In genomic region chr1:247331526-247332214, GRCh38 we compare ENCODE assay signal across 8 cellular contexts. TPM values are rescaled to one million over a fixed set of nuclear protein-coding genes. Genes with fewer than 3 reads are reported as not detected.
DNase-seq lines count a peak whose midpoint lies in the region; ATAC-seq and TF ChIP-seq lines count a peak whose summit lies in the region.

Gene ZNF496 (minus strand): TSS chr1:247331867. CDS start chr1:247329578, 2,289 bp downstream.

- intact Hi-C loops in HCT116 (cut with micrococcal nuclease) (loop anchor here (2.0 to 5.0 kb wide), 3 partner anchors 119 to 414 kb away; partner anchors contain the start of gene AHCTF1), head of caudate nucleus (cut with DNase I) (no loop called here), ovary (cut with DNase I) (loop anchor here in 1 of 4 donors (5.0 kb wide), 1 partner anchor 41 kb away; no protein-coding TSS in a partner anchor), transverse colon (cut with DNase I; ENCODE audit: low total_unique reads) (loop anchor here (2.0 kb wide), 1 partner anchor 253 kb away; the partner anchor contains the start of gene ZNF670)

- RAD21 ChIA-PET in HCT116 (lab: Charles Lee; ENCODE audit: low non-redundant PET in 1 of 2, low total read pairs in 2 of 2, uncharacterized antibody in 2 of 2, unreplicated experiment in 2 of 2) = no interaction called here

- no peak within 1 kb of the TSS for H2AFZ ChIP-seq in HCT116 (ENCODE audit: low read depth, low read length, poor library complexity, severe bottlenecking)
- H2AFZ ChIP-seq in MM.1S (ENCODE audit: low read length) = peak within 1 kb of the TSS; percentile 98

- H3K9ac ChIP-seq in HCT116 (ENCODE audit: low read length) = peak within 1 kb of the TSS; percentile 95
- H3K9ac ChIP-seq in MM.1S (ENCODE audit: low read length) = peak within 1 kb of the TSS; percentile 82
- peak within 1 kb of the TSS; percentile 83 for H3K9ac ChIP-seq in SK-N-MC (ENCODE audit: insufficient read length)

- peak within 1 kb of the TSS; percentile 89 for H3K4me3 Mint-ChIP-seq in activated naive CD8-positive, alpha-beta T cell treated with anti-CD3 and anti-CD28 coated beads for 36 hours

- TF ChIP-seq POLR2A in HCT116 (IDR thresholded peaks at IDR 0.05; ENCODE audit: borderline replicate concordance, extremely low read depth, insufficient read depth, insufficient read length) (no peak), ovary (IDR thresholded peaks at IDR 0.05) (peak; percentile 53), transverse colon (IDR thresholded peaks at IDR 0.05) (peak; percentile 52)

- no peaks in the 10 kb centered on the region for H3K27me3 Mint-ChIP-seq in activated naive CD8-positive, alpha-beta T cell treated with anti-CD3 and anti-CD28 coated beads for 36 hours

- H3K9me3 Mint-ChIP-seq in activated naive CD8-positive, alpha-beta T cell treated with anti-CD3 and anti-CD28 coated beads for 36 hours = no peaks in the 10 kb centered on the region

- H3K4me1 Mint-ChIP-seq in activated naive CD8-positive, alpha-beta T cell treated with anti-CD3 and anti-CD28 coated beads for 36 hours = peaks cover 69% of the 10 kb centered on the region

- 0 to 2% (median 1%) methylated on average over 17 to 92 of the region's 92 CpGs for WGBS in ovary, 3 donors
- WGBS in transverse colon (ENCODE audit: low coverage in 1 of 2), 2 donors = 3% methylated on average over 7 of the region's 92 CpGs; no CpG with 5 or more reads in 1 of the 2 donors

- peaks cover 14 to 27% of the 10 kb centered on the region in 2 experiments; a peak in 3 of 4 replicates for H3K36me3 ChIP-seq in HCT116 (ENCODE audit: control insufficient read depth in 1 of 2, insufficient read depth in 2 of 2, low read length in 2 of 2)
- H3K36me3 ChIP-seq in MM.1S (replicated peaks; ENCODE audit: insufficient read depth, low read length) = no peaks in the 10 kb centered on the region
- H3K36me3 ChIP-seq in SK-N-MC (ENCODE audit: insufficient read depth, low read length) = peaks cover 25% of the 10 kb centered on the region; the same call in 1 of the 2 replicates
- H3K36me3 ChIP-seq in ovary = no peaks in the 10 kb centered on the region
- H3K36me3 ChIP-seq in transverse colon = no peaks in the 10 kb centered on the region

- peak within 1 kb of the TSS; percentile 87 for H3K27ac Mint-ChIP-seq in activated naive CD8-positive, alpha-beta T cell treated with anti-CD3 and anti-CD28 coated beads for 36 hours

- CTCF ChIA-PET in HCT116 (lab: Charles Lee) = interaction anchor here (1.0 kb wide), 1 partner anchor 41 kb away, joined by 4 read pairs; no protein-coding TSS in a partner anchor

- H3K4me3 ChIP-seq in HCT116 (replicated peaks in 1 of 2; ENCODE audit: low read depth in 1 of 2, low read length in 2 of 2) (peak within 1 kb of the TSS; percentile 86 to 93), MM.1S (ENCODE audit: low read length) (peak within 1 kb of the TSS; percentile 89), SK-N-MC (peak within 1 kb of the TSS; percentile 90), ovary (peak within 1 kb of the TSS; percentile 82), transverse colon (peak within 1 kb of the TSS; percentile 88 to 99 (median 96))

- H3K4me2 ChIP-seq in HCT116 (ENCODE audit: low read length) = peak within 1 kb of the TSS; percentile 96
- H3K4me2 ChIP-seq in MM.1S (ENCODE audit: low read depth, low read length) = peak within 1 kb of the TSS; percentile 79

- TF ChIP-seq CTCF in HCT116 (IDR thresholded peaks at IDR 0.05 in 2 of 3, conservative IDR thresholded peaks at IDR 0.05 in 1 of 3; ENCODE audit: borderline replicate concordance in 1 of 3, insufficient read depth in 1 of 3, low read depth in 2 of 3, low read length in 2 of 3) = no peak
- TF ChIP-seq CTCF in MM.1S (IDR thresholded peaks at IDR 0.05; ENCODE audit: low read length) = no peak
- no peak for TF ChIP-seq CTCF in ovary (IDR thresholded peaks at IDR 0.05)
- TF ChIP-seq CTCF in transverse colon (IDR thresholded peaks at IDR 0.05) = no peak

- in situ Hi-C loops in transverse colon (cut with MboI; ENCODE audit: low pct_ligation_motif_present in 1 of 4, low pct_unique_long_range_greater_than_20kb in 1 of 4, low sequenced_read_pairs in 3 of 4) = no loop called here

- peak; percentile 64 for DNase-seq in GM04504 (ENCODE audit: low read depth)
- peak; percentile 74 for DNase-seq in HCT116 (ENCODE audit: low read depth, low spot score)
- peak; percentile 74 for DNase-seq in MM.1S
- no peak for DNase-seq in SK-N-MC (ENCODE audit: low read depth, low spot score)
- DNase-seq in activated naive CD8-positive, alpha-beta T cell treated with anti-CD3 and anti-CD28 coated beads for 36 hours = peak; percentile 77
- DNase-seq in head of caudate nucleus = peak; percentile 34 to 87 (median 76)
- peak; percentile 89 to 92 (median 90) for DNase-seq in ovary
- peak; percentile 80 for DNase-seq in transverse colon

- H3K27ac ChIP-seq in HCT116 (ENCODE audit: low read depth, low read length) (peak within 1 kb of the TSS; percentile 94), MM.1S (ENCODE audit: low read length) (peak within 1 kb of the TSS; percentile 48; the same call in 1 of the 2 replicates), SK-N-MC (no peak within 1 kb of the TSS), ovary (peak within 1 kb of the TSS; percentile 80 to 97), transverse colon (peak within 1 kb of the TSS; percentile 93 to 98 (median 96))

- BruUV-seq in HCT116 (replicated peaks; lab: Mats Ljungman, UMichigan) = no TSS peak

- no peaks in the 10 kb centered on the region for H3F3A ChIP-seq in MM.1S (ENCODE audit: insufficient read depth, low read length)

- H4K20me1 ChIP-seq in HCT116 (ENCODE audit: insufficient read depth) = no peaks in the 10 kb centered on the region
- H4K20me1 ChIP-seq in MM.1S (ENCODE audit: insufficient read depth, low read length) = no peaks in the 10 kb centered on the region

- POLR2A ChIA-PET in HCT116 (lab: Charles Lee) = no interaction called here

- H3K27me3 ChIP-seq in HCT116 (ENCODE audit: insufficient read depth, low read length) = no peaks in the 10 kb centered on the region
- no peaks in the 10 kb centered on the region for H3K27me3 ChIP-seq in MM.1S (replicated peaks; ENCODE audit: insufficient read depth, low read length)
- H3K27me3 ChIP-seq in ovary = no peaks in the 10 kb centered on the region
- H3K27me3 ChIP-seq in transverse colon = no peaks in the 10 kb centered on the region

- peaks cover 62% of the 10 kb centered on the region for H3K36me3 Mint-ChIP-seq in activated naive CD8-positive, alpha-beta T cell treated with anti-CD3 and anti-CD28 coated beads for 36 hours

- H3K79me2 ChIP-seq in HCT116 (ENCODE audit: insufficient read depth, low read length) (peaks cover 77% of the 10 kb centered on the region), MM.1S (ENCODE audit: low read length) (peaks cover 6% of the 10 kb centered on the region; the same call in 1 of the 2 replicates)

- H3K9me3 ChIP-seq in HCT116 (ENCODE audit: control insufficient read depth in 1 of 2, insufficient read depth in 1 of 2, low read depth in 1 of 2, low read length in 2 of 2) (no peaks in the 10 kb centered on the region), MM.1S (replicated peaks; ENCODE audit: insufficient read depth, low read length) (no peaks in the 10 kb centered on the region), SK-N-MC (ENCODE audit: low read depth, low read length) (no peaks in the 10 kb centered on the region), ovary (no peaks in the 10 kb centered on the region), transverse colon (no peaks in the 10 kb centered on the region)

- H3K9me2 ChIP-seq in HCT116 (ENCODE audit: insufficient read depth) (no peaks in the 10 kb centered on the region), MM.1S (replicated peaks; ENCODE audit: insufficient read depth, low read length) (no peaks in the 10 kb centered on the region)

- no peak for TF ChIP-seq RAD21 in HCT116 (IDR thresholded peaks at IDR 0.05; ENCODE audit: low read depth)

- peaks cover 15 to 30% of the 10 kb centered on the region in 2 experiments for H3K4me1 ChIP-seq in HCT116 (ENCODE audit: control insufficient read depth in 1 of 2, insufficient read depth in 2 of 2, low read length in 2 of 2)
- 0 out of 2 replicates have a peak, but pooled peaks cover 5% of the 10 kb centered on the region for H3K4me1 ChIP-seq in MM.1S (ENCODE audit: low read length)
- peaks cover 9% of the 10 kb centered on the region for H3K4me1 ChIP-seq in ovary (ENCODE audit: insufficient read depth)
- H3K4me1 ChIP-seq in transverse colon = peaks cover 8 to 25% (median 19%) of the 10 kb centered on the region in 4 donors

- no peak for TF ChIP-seq EP300 in ovary (IDR thresholded peaks at IDR 0.05)
- TF ChIP-seq EP300 in transverse colon (IDR thresholded peaks at IDR 0.05; ENCODE audit: low read depth) = no peak

- peak; percentile 83 for ATAC-seq in HCT116

TF ChIP-seq in HCT116, 20 proteins besides CTCF, POLR2A, EP300 and RAD21 (continues in another document):
- TF ChIP-seq ATF3 (IDR thresholded peaks at IDR 0.05) (no peak), CBX3 (IDR thresholded peaks at IDR 0.05; ENCODE audit: low read depth) (no peak), FOSL1 (IDR thresholded peaks at IDR 0.05; ENCODE audit: low read depth) (no peak), POLR2AphosphoS5 (IDR thresholded peaks at IDR 0.05; ENCODE audit: low read depth, low read length) (peak; percentile 62), JUND (IDR thresholded peaks at IDR 0.05) (no peak), EZH2phosphoT487 (IDR thresholded peaks at IDR 0.05; ENCODE audit: borderline replicate concordance) (no peak), SIN3A (IDR thresholded peaks at IDR 0.05; ENCODE audit: low read depth) (peak; percentile 70), YY1 (IDR thresholded peaks at IDR 0.05; ENCODE audit: extremely low read depth, insufficient replicate concordance, low read depth, low read length) (no peak), ZNF274 (IDR thresholded peaks at IDR 0.05; ENCODE audit: low read depth, low read length) (no peak), MAX (IDR thresholded peaks at IDR 0.05) (no peak), ELF1 (IDR thresholded peaks at IDR 0.05; ENCODE audit: borderline replicate concordance, low read depth) (no peak; the same call in 1 of the 2 replicates), SRF (IDR thresholded peaks at IDR 0.05; ENCODE audit: low read depth) (no peak), EZH2 (IDR thresholded peaks at IDR 0.05) (no peak), CEBPB (IDR thresholded peaks at IDR 0.05; ENCODE audit: low read depth) (no peak)

RNA-seq across cellular contexts. Expression of gene ZNF496, which starts in this region (rescaled TPM):
- 37.4 TPM for total RNA-seq in HCT116 (2021; ENCODE audit: unreplicated experiment)
- polyA plus RNA-seq in HCT116 (2012) = 24.8 and 26.0 TPM in 2 replicates
- total RNA-seq in activated naive CD8-positive, alpha-beta T cell treated with anti-CD3 and anti-CD28 coated beads for 36 hours = 10 to 100 TPM; 27.2 to 30.9 TPM
- total RNA-seq in ovary = 10 to 100 TPM; 31.8 to 53.8 (median 42.4) TPM
- 10 to 100 TPM; 19.3 to 28.6 TPM for polyA plus RNA-seq in ovary
- total RNA-seq in transverse colon = 10 to 100 TPM; 12.4 to 35.8 (median 28.7) TPM
